ENCODE assay signal across 20 cellular contexts in genomic region chr3:64264491-64265109, GRCh38. TPM values are rescaled to one million over a fixed set of nuclear protein-coding genes. Genes with fewer than 3 reads are reported as not detected.
DNase-seq lines count a peak whose midpoint lies in the region; ATAC-seq and TF ChIP-seq lines count a peak whose summit lies in the region.
"Had no signal": no experiment of that assay in that cellular context is flagged by ENCODE, and none has a peak within 500 bp of the region (broad histone marks: within the 10 kb centered on the region; RNA-seq: fewer than 3 reads in every experiment).

No MANE protein-coding gene starts in this region.

- DNase-seq in GM23248 (peak; percentile 39), amniotic epithelial cell (ENCODE audit: low read depth) (peak; percentile 90), fibroblast of the aortic adventitia (ENCODE audit: low read depth) (peak; percentile 75), HT-29 (ENCODE audit: low spot score) (no peak), immature natural killer cell (no peak), T1000 (lab: John Stamatoyannopoulos, UW) (no peak)
- DNase-seq: activated CD4-positive, alpha-beta T cell treated with anti-CD3 and anti-CD28 coated beads, Interleukin-2, amount 10 ng/mL, durations not matched to agents 24 days and 14 days; activated naive CD8-positive, alpha-beta T cell treated with anti-CD3 and anti-CD28 coated beads, Interleukin-2, amount 10 ng/mL, durations not matched to agents 7 days and 5 days; activated T-cell treated with anti-CD3 and anti-CD28 coated beads, Interleukin-2, amount 50 U/mL, for 24 hours; EL; esophagus squamous epithelium; NCI-H1436; stimulated activated CD4-positive, alpha-beta T cell treated with anti-CD3 and anti-CD28 coated beads, Interleukin-2, amount 100 ng/mL, for 24 hours; stimulated activated CD8-positive, alpha-beta memory T cell treated with anti-CD3 and anti-CD28 coated beads, Interleukin-4, amount 100 ng/mL, for 48 hours had no signal

- H3K27me3 ChIP-seq in GM23248 (replicated peaks; ENCODE audit: insufficient read depth) (no peaks in the 10 kb centered on the region), skeletal muscle satellite cell (ENCODE audit: control insufficient read depth, insufficient read depth, low read length) (no peaks in the 10 kb centered on the region)
- H3K27me3 ChIP-seq: esophagus squamous epithelium had no signal

- H2AFZ ChIP-seq in GM23248, result no peak overlapping the region

- H3K4me3 Mint-ChIP-seq in immature natural killer cell, result no peak overlapping the region
- no peak overlapping the region for H3K4me3 Mint-ChIP-seq in stimulated activated memory B cell treated with anti-CD40 and anti-IgM and Interleukin-4, amounts not matched to agents 10 μg/mL and 1 μg/mL and 100 μg/mL, for 72 hours
- H3K4me3 Mint-ChIP-seq: activated CD4-positive, alpha-beta T cell treated with anti-CD3 and anti-CD28 coated beads, Interleukin-2, amount 10 ng/mL, durations not matched to agents 24 days and 14 days; activated naive CD8-positive, alpha-beta T cell treated with anti-CD3 and anti-CD28 coated beads, Interleukin-2, amount 10 ng/mL, durations not matched to agents 7 days and 5 days; activated T-cell treated with anti-CD3 and anti-CD28 coated beads, Interleukin-2, amount 50 U/mL, for 24 hours; CD14-positive monocyte; T-helper 1 cell treated with Interleukin-12 subunit alpha and Interleukin-12 subunit beta and Interleukin-4 antibody, amounts not matched to agents 30 μg/mL and 1 μg/mL, for 36 hours had no signal

- no peaks in the 10 kb centered on the region for H3K36me3 ChIP-seq in GM23248 (ENCODE audit: low read depth)
- H3K36me3 ChIP-seq in skeletal muscle satellite cell (ENCODE audit: insufficient read depth, low read length), result no peaks in the 10 kb centered on the region
- H3K36me3 ChIP-seq: esophagus squamous epithelium had no signal

- no peak overlapping the region for H3K27ac Mint-ChIP-seq in immature natural killer cell
- H3K27ac Mint-ChIP-seq in stimulated activated memory B cell treated with anti-CD40 and anti-IgM and Interleukin-4, amounts not matched to agents 10 μg/mL and 1 μg/mL and 100 μg/mL, for 72 hours, result no peak overlapping the region
- H3K27ac Mint-ChIP-seq: activated CD4-positive, alpha-beta T cell treated with anti-CD3 and anti-CD28 coated beads, Interleukin-2, amount 10 ng/mL, durations not matched to agents 24 days and 14 days; activated naive CD8-positive, alpha-beta T cell treated with anti-CD3 and anti-CD28 coated beads, Interleukin-2, amount 10 ng/mL, durations not matched to agents 7 days and 5 days; activated T-cell treated with anti-CD3 and anti-CD28 coated beads, Interleukin-2, amount 50 U/mL, for 24 hours; CD14-positive monocyte; progenitor cell of endocrine pancreas; T-helper 1 cell treated with Interleukin-12 subunit alpha and Interleukin-12 subunit beta and Interleukin-4 antibody, amounts not matched to agents 30 μg/mL and 1 μg/mL, for 36 hours had no signal

- H3K4me3 ChIP-seq in GM23248 (peak overlapping the region; percentile 91; the same call in 1 of the 2 replicates), fibroblast of the aortic adventitia (ENCODE audit: low read depth, low read length) (no peak overlapping the region), skeletal muscle satellite cell (ENCODE audit: low read length) (peak overlapping the region; percentile 27)

- no peaks in the 10 kb centered on the region for H3K4me1 Mint-ChIP-seq in immature natural killer cell
- H3K4me1 Mint-ChIP-seq in stimulated activated memory B cell treated with anti-CD40 and anti-IgM and Interleukin-4, amounts not matched to agents 10 μg/mL and 1 μg/mL and 100 μg/mL, for 72 hours, result no peaks in the 10 kb centered on the region
- H3K4me1 Mint-ChIP-seq: activated CD4-positive, alpha-beta T cell treated with anti-CD3 and anti-CD28 coated beads, Interleukin-2, amount 10 ng/mL, durations not matched to agents 24 days and 14 days; activated naive CD8-positive, alpha-beta T cell treated with anti-CD3 and anti-CD28 coated beads, Interleukin-2, amount 10 ng/mL, durations not matched to agents 7 days and 5 days; CD14-positive monocyte had no signal

- peak overlapping the region; percentile 89 for H3K9ac ChIP-seq in GM23248
- peak overlapping the region; percentile 11 for H3K9ac ChIP-seq in skeletal muscle satellite cell (ENCODE audit: low read depth, low read length)

- H3F3A ChIP-seq in GM23248 (ENCODE audit: insufficient read depth), result peaks cover 41% of the 10 kb centered on the region

- H3K9me3 ChIP-seq in GM23248 (ENCODE audit: low read depth) (no peaks in the 10 kb centered on the region), skeletal muscle satellite cell (replicated peaks; ENCODE audit: low read length) (no peaks in the 10 kb centered on the region)
- H3K9me3 ChIP-seq: esophagus squamous epithelium had no signal

- peaks cover 79% of the 10 kb centered on the region for H3K79me2 ChIP-seq in GM23248 (ENCODE audit: insufficient read depth)

- peaks cover 0 to 4% (median 2%) of the 10 kb centered on the region in 3 donors for H3K27me3 Mint-ChIP-seq in immature natural killer cell (ENCODE audit: low read depth in 3 of 3)
- H3K27me3 Mint-ChIP-seq in stimulated activated memory B cell treated with anti-CD40 and anti-IgM and Interleukin-4, amounts not matched to agents 10 μg/mL and 1 μg/mL and 100 μg/mL, for 72 hours, result peaks cover 49% of the 10 kb centered on the region
- H3K27me3 Mint-ChIP-seq: progenitor cell of endocrine pancreas had no signal

- H3K4me2 ChIP-seq in GM23248 (ENCODE audit: unreplicated experiment) (peak overlapping the region; percentile 94), skeletal muscle satellite cell (ENCODE audit: low read length) (peak overlapping the region; percentile 88)

- peaks cover 0 to 6% (median 1%) of the 10 kb centered on the region in 6 donors for H3K9me3 Mint-ChIP-seq in immature natural killer cell
- peaks cover 3% of the 10 kb centered on the region for H3K9me3 Mint-ChIP-seq in stimulated activated memory B cell treated with anti-CD40 and anti-IgM and Interleukin-4, amounts not matched to agents 10 μg/mL and 1 μg/mL and 100 μg/mL, for 72 hours
- H3K9me3 Mint-ChIP-seq: activated CD4-positive, alpha-beta T cell treated with anti-CD3 and anti-CD28 coated beads, Interleukin-2, amount 10 ng/mL, durations not matched to agents 24 days and 14 days; activated naive CD8-positive, alpha-beta T cell treated with anti-CD3 and anti-CD28 coated beads, Interleukin-2, amount 10 ng/mL, durations not matched to agents 7 days and 5 days; activated T-cell treated with anti-CD3 and anti-CD28 coated beads, Interleukin-2, amount 50 U/mL, for 24 hours; T-helper 1 cell treated with Interleukin-12 subunit alpha and Interleukin-12 subunit beta and Interleukin-4 antibody, amounts not matched to agents 30 μg/mL and 1 μg/mL, for 36 hours had no signal

- 63 to 68% methylated on average over 4 of the region's 4 CpGs for WGBS in GM23248 (ENCODE audit: low coverage in 1 of 2, low lambda C conversion rate in 2 of 2, missing lambda C conversion rate in 2 of 2), 2 experiments

- peak overlapping the region; percentile 82 for H3K27ac ChIP-seq in GM23248

- H3K4me1 ChIP-seq in GM23248 (ENCODE audit: insufficient read depth) (peaks cover 22% of the 10 kb centered on the region), skeletal muscle satellite cell (ENCODE audit: control insufficient read depth, insufficient read depth, low read length) (peaks cover 48% of the 10 kb centered on the region)

- peak; percentile 50 for TF ChIP-seq CTCF in fibroblast of the aortic adventitia (IDR thresholded peaks at IDR 0.05; ENCODE audit: insufficient read depth, low read length)

- no peaks in the 10 kb centered on the region for H3K9me2 ChIP-seq in GM23248 (ENCODE audit: insufficient read depth)

- ATAC-seq in stimulated activated memory B cell treated with anti-CD40 and anti-IgM and Interleukin-4, amounts not matched to agents 10 μg/mL and 1 μg/mL and 100 μg/mL, for 72 hours, result no peak

- H4K20me1 ChIP-seq in GM23248 (ENCODE audit: insufficient read depth), result no peaks in the 10 kb centered on the region

- peaks cover 0 to 6% (median 0%) of the 10 kb centered on the region in 3 donors for H3K36me3 Mint-ChIP-seq in immature natural killer cell
- no peaks in the 10 kb centered on the region for H3K36me3 Mint-ChIP-seq in stimulated activated memory B cell treated with anti-CD40 and anti-IgM and Interleukin-4, amounts not matched to agents 10 μg/mL and 1 μg/mL and 100 μg/mL, for 72 hours
- H3K36me3 Mint-ChIP-seq: activated naive CD8-positive, alpha-beta T cell treated with anti-CD3 and anti-CD28 coated beads, Interleukin-2, amount 10 ng/mL, durations not matched to agents 7 days and 5 days; CD14-positive monocyte had no signal

- in situ Hi-C loops in GM23248 (cut with MboI), result loop anchor here (25.0 kb wide), 1 partner anchor 227 kb away; no protein-coding TSS in a partner anchor

RNA-seq across cellular contexts. Expression of gene PRICKLE2, which starts 39.3 kb away (rescaled TPM):
- total RNA-seq in GM23248 (2014; rRNA removed; shearing (Covaris generic)), result 19.6 and 24.8 TPM in 2 replicates
- polyA plus RNA-seq in GM23248 (2016; fragmentation: Nextera tagmentation; extraction: Ambion mirVana) (7.0 and 7.3 TPM in 2 replicates), immature natural killer cell (under 1 TPM; 0.19 to 0.64 (median 0.43) TPM)
- 22.0 and 45.1 TPM in 2 replicates for total RNA-seq in fibroblast of the aortic adventitia (ENCODE audit: low replicate concordance)
- 26.0 and 26.4 TPM in 2 replicates for total RNA-seq in skeletal muscle satellite cell (2012; rRNA removed)
- under 0.01 and 0.34 TPM in 2 replicates for total RNA-seq in HT-29 (2014; rRNA removed; shearing (Covaris generic))
- total RNA-seq: activated CD4-positive, alpha-beta T cell treated with anti-CD3 and anti-CD28 coated beads, Interleukin-2, amount 10 ng/mL, durations not matched to agents 24 days and 14 days; activated naive CD8-positive, alpha-beta T cell treated with anti-CD3 and anti-CD28 coated beads, Interleukin-2, amount 10 ng/mL, durations not matched to agents 7 days and 5 days; NCI-H460 had no signal
- polyA plus RNA-seq: CD14-positive monocyte had no signal

Comparison
In these comparisons a context has a peak if more than half of its experiments do, and no peak if none do; other contexts are left out.
1. DNase-seq: peak in GM23248 (single experiment), amniotic epithelial cell (single experiment) and fibroblast of the aortic adventitia (single experiment); none in HT-29 (single experiment), immature natural killer cell (0 of 3) and T1000 (single experiment).
2. RNA of gene PRICKLE2, which starts 39.3 kb away (total RNA-seq): 22.0 to 45.1 TPM in fibroblast of the aortic adventitia and 19.6 to 24.8 TPM in GM23248; under 0.01 to 0.34 TPM in HT-29; every median in the first group is over 10 times any median in the second.